8 cellular contexts compared by ENCODE assay signal in genomic region chr5:146565764-146566163, GRCh38. TPM values are rescaled to one million over a fixed set of nuclear protein-coding genes. Genes with fewer than 3 reads are reported as not detected.
DNase-seq lines count a peak whose midpoint lies in the region; ATAC-seq and TF ChIP-seq lines count a peak whose summit lies in the region.

No MANE protein-coding gene starts in this region.

- TF ChIP-seq CTCF in HL-60 (IDR thresholded peaks at IDR 0.05; ENCODE audit: insufficient read depth, low read length), result peak; percentile 29
- TF ChIP-seq CTCF in fibroblast of pulmonary artery (IDR thresholded peaks at IDR 0.05; ENCODE audit: low read length, missing control alignments), result peak; percentile 73
- TF ChIP-seq CTCF in ovary (IDR thresholded peaks at IDR 0.05), result no peak

- WGBS in ovary, 3 donors, result 21 to 24% (median 23%) methylated on average over 7 of the region's 7 CpGs

- H3K36me3 ChIP-seq in ovary, result no peaks in the 10 kb centered on the region

- TF ChIP-seq EP300 in ovary (IDR thresholded peaks at IDR 0.05), result no peak

- intact Hi-C loops in ovary (cut with DNase I), result no loop called here

- H3K27ac ChIP-seq in HL-60 (replicated peaks) (no peak overlapping the region), ovary (no peak overlapping the region)

- H3K4me1 ChIP-seq in ovary (ENCODE audit: insufficient read depth), result no peaks in the 10 kb centered on the region

- ATAC-seq in GM21447 (IDR thresholded peaks at IDR 0.05; ENCODE audit: unreplicated experiment), result peak; percentile 89

- no peak for TF ChIP-seq POLR2A in ovary (IDR thresholded peaks at IDR 0.05)

- no peaks in the 10 kb centered on the region for H3K27me3 ChIP-seq in HL-60 (ENCODE audit: insufficient read depth, poor library complexity, severe bottlenecking)
- no peaks in the 10 kb centered on the region for H3K27me3 ChIP-seq in ovary

- H3K9me3 ChIP-seq in ovary, result no peaks in the 10 kb centered on the region

- H3K4me3 ChIP-seq in HL-60 (replicated peaks; ENCODE audit: insufficient read depth, low read length) (no peak overlapping the region), fibroblast of pulmonary artery (replicated peaks; ENCODE audit: low read depth, low read length) (no peak overlapping the region), ovary (no peak overlapping the region)

- DNase-seq in EH (ENCODE audit: low read depth), result peak; percentile 61
- DNase-seq in HL-60 (ENCODE audit: low read depth in 1 of 2, low spot score in 1 of 2), result peak in 1 of 2 experiments; percentile 78
- peak; percentile 86 for DNase-seq in NCI-H82 (lab: John Stamatoyannopoulos, UW)
- DNase-seq in activated T-cell treated with anti-CD3 and anti-CD28 coated beads, Interleukin-2, amount 50 U/mL, for 1 hour, result peak; percentile 28
- DNase-seq in fibroblast of pulmonary artery (ENCODE audit: low read depth), result peak; percentile 65
- DNase-seq in occipital lobe (lab: John Stamatoyannopoulos, UW), result peak; percentile 35
- DNase-seq in ovary, result no peak

RNA-seq across cellular contexts. Expression of gene GPR151, which starts 49.8 kb away (rescaled TPM):
- 0.31 TPM for total RNA-seq in occipital lobe
- total RNA-seq in ovary, result not detected
- polyA plus RNA-seq in ovary, result not detected

Comparison
In these comparisons a context has a peak if more than half of its experiments do, and no peak if none do; other contexts are left out.
1. DNase-seq: peak in EH (single experiment), NCI-H82 (single experiment), activated T-cell treated with anti-CD3 and anti-CD28 coated beads, Interleukin-2, amount 50 U/mL, for 1 hour (single experiment), fibroblast of pulmonary artery (single experiment) and occipital lobe (single experiment); none in ovary (0 of 5).
2. CTCF ChIP-seq: peak in HL-60 (single experiment) and fibroblast of pulmonary artery (single experiment); none in ovary (0 of 3).